In the genomic region with DNA sequence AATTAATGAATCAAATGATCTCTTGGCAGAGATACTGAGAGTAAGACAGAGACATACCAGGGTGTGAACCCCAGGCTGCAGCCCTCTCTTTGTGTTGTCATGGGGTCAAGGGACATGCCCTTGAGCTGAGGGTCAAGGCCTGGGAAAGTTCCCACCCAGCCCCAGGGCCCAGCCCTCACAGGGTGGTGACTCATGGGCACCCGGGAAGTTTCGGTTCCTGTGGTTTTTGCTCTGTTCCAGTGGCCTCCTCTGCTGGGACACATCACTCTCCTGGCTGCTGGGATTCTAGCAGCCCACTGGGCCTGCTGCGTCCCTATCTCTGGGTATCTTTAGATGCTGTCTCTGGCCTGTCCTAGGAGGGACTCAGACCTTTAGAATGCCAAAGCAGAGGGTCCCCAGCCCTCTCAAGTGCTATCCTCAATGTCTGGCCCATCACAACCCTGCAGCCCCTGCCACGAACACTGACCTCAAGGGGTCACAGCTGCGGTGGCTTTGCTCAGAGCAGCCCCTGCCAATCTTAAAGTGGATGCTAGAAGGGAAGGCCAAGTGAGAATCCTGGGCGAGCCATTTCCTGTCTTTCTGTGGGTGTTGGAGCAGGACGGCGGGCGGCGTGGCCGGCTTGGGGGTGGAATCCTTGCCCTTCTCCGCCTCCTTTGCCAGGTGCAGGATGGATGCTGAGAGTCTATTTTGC, we compare ENCODE assay signal across 9 cellular contexts.
DNase-seq lines count a peak whose midpoint lies in the region; ATAC-seq and TF ChIP-seq lines count a peak whose summit lies in the region.
"Had no signal": no experiment of that assay in that cellular context is flagged by ENCODE, and none has a peak within 500 bp of the region (broad histone marks: within the 10 kb centered on the region; RNA-seq: fewer than 3 reads in every experiment).

No MANE protein-coding gene starts in this region.

- H3K36me3 Mint-ChIP-seq in activated CD8-positive, alpha-beta T cell treated with anti-CD3 and anti-CD28 coated beads, Interleukin-2, amount 10 ng/mL, durations not matched to agents 7 days and 5 days (ENCODE audit: low read depth), result no peaks in the 10 kb centered on the region
- H3K36me3 Mint-ChIP-seq in activated CD8-positive, alpha-beta T cell treated with anti-CD3 and anti-CD28 coated beads for 36 hours (ENCODE audit: low read depth), result no peaks in the 10 kb centered on the region
- H3K36me3 Mint-ChIP-seq in stimulated activated memory B cell treated with anti-CD40 and anti-IgM and Interleukin-4, amounts not matched to agents 10 μg/mL and 1 μg/mL and 100 μg/mL, for 72 hours, result no peaks in the 10 kb centered on the region

- H3K4me1 ChIP-seq in RWPE2 (ENCODE audit: insufficient read depth, poor library complexity, severe bottlenecking), result peaks cover 3% of the 10 kb centered on the region

- POLR2A ChIA-PET in activated CD8-positive, alpha-beta T cell treated with anti-CD3 and anti-CD28 coated beads, Interleukin-2, amount 10 ng/mL, durations not matched to agents 7 days and 5 days (lab: Charles Lee), result no interaction called here
- POLR2A ChIA-PET in activated CD8-positive, alpha-beta T cell treated with anti-CD3 and anti-CD28 coated beads for 36 hours (lab: Charles Lee), result no interaction called here

- H3K9me3 ChIP-seq in RWPE2 (ENCODE audit: severe bottlenecking), result no peaks in the 10 kb centered on the region

- DNase-seq in activated CD8-positive, alpha-beta T cell treated with anti-CD3 and anti-CD28 coated beads, Interleukin-2, amount 10 ng/mL, durations not matched to agents 7 days and 5 days, result no peak
- DNase-seq in activated CD8-positive, alpha-beta T cell treated with anti-CD3 and anti-CD28 coated beads for 36 hours, result no peak
- DNase-seq in RWPE2 (ENCODE audit: low spot score) (peak; percentile 83), cardiac septum (ENCODE audit: low spot score) (peak; percentile 78), HuH-7.5 (ENCODE audit: low spot score) (no peak)
- DNase-seq in activated CD4-positive, CD25-positive, alpha-beta regulatory T cell (lab: John Stamatoyannopoulos, UW), result no peak
- DNase-seq: NCI-H82 had no signal

- intact Hi-C loops in activated CD8-positive, alpha-beta T cell treated with anti-CD3 and anti-CD28 coated beads for 36 hours (cut with micrococcal nuclease), result loop anchor here (10.0 kb wide), 1 partner anchor 491 kb away; no protein-coding TSS in a partner anchor
- intact Hi-C loops in cardiac septum (cut with DNase I), result no loop called here

- H3K4me3 ChIP-seq in RWPE2 (ENCODE audit: severe bottlenecking), result no peak overlapping the region

- H3K27me3 ChIP-seq in RWPE2 (ENCODE audit: insufficient read depth, poor library complexity, severe bottlenecking), result no peaks in the 10 kb centered on the region

- H3K27ac ChIP-seq in RWPE2 (ENCODE audit: poor library complexity, severe bottlenecking), result no peak overlapping the region

- no peak for TF ChIP-seq CTCF in activated CD8-positive, alpha-beta T cell treated with anti-CD3 and anti-CD28 coated beads for 36 hours (IDR thresholded peaks at IDR 0.05)
- peak; percentile 16 for TF ChIP-seq CTCF in RWPE2 (IDR thresholded peaks at IDR 0.05; ENCODE audit: poor library complexity, severe bottlenecking)

- no peaks in the 10 kb centered on the region for H3K27me3 Mint-ChIP-seq in activated CD8-positive, alpha-beta T cell treated with anti-CD3 and anti-CD28 coated beads, Interleukin-2, amount 10 ng/mL, durations not matched to agents 7 days and 5 days (ENCODE audit: low read depth)
- H3K27me3 Mint-ChIP-seq in activated CD8-positive, alpha-beta T cell treated with anti-CD3 and anti-CD28 coated beads for 36 hours, result no peaks in the 10 kb centered on the region
- no peaks in the 10 kb centered on the region for H3K27me3 Mint-ChIP-seq in stimulated activated memory B cell treated with anti-CD40 and anti-IgM and Interleukin-4, amounts not matched to agents 10 μg/mL and 1 μg/mL and 100 μg/mL, for 72 hours

- no peaks in the 10 kb centered on the region for H3K9me3 Mint-ChIP-seq in activated CD8-positive, alpha-beta T cell treated with anti-CD3 and anti-CD28 coated beads, Interleukin-2, amount 10 ng/mL, durations not matched to agents 7 days and 5 days (ENCODE audit: insufficient read depth)
- H3K9me3 Mint-ChIP-seq in activated CD8-positive, alpha-beta T cell treated with anti-CD3 and anti-CD28 coated beads for 36 hours, result no peaks in the 10 kb centered on the region
- H3K9me3 Mint-ChIP-seq in stimulated activated memory B cell treated with anti-CD40 and anti-IgM and Interleukin-4, amounts not matched to agents 10 μg/mL and 1 μg/mL and 100 μg/mL, for 72 hours, result no peaks in the 10 kb centered on the region

- peaks cover 79% of the 10 kb centered on the region for H3K4me1 Mint-ChIP-seq in activated CD8-positive, alpha-beta T cell treated with anti-CD3 and anti-CD28 coated beads, Interleukin-2, amount 10 ng/mL, durations not matched to agents 7 days and 5 days (ENCODE audit: low read depth)
- H3K4me1 Mint-ChIP-seq in activated CD8-positive, alpha-beta T cell treated with anti-CD3 and anti-CD28 coated beads for 36 hours (ENCODE audit: low read depth), result peaks cover 65% of the 10 kb centered on the region
- H3K4me1 Mint-ChIP-seq in stimulated activated memory B cell treated with anti-CD40 and anti-IgM and Interleukin-4, amounts not matched to agents 10 μg/mL and 1 μg/mL and 100 μg/mL, for 72 hours, result peaks cover 64% of the 10 kb centered on the region

- CTCF ChIA-PET in activated CD8-positive, alpha-beta T cell treated with anti-CD3 and anti-CD28 coated beads, Interleukin-2, amount 10 ng/mL, durations not matched to agents 7 days and 5 days (lab: Charles Lee), result interaction anchor here (1.2 kb wide), 1 partner anchor 242 kb away, joined by 3 read pairs; no protein-coding TSS in a partner anchor
- CTCF ChIA-PET in activated CD8-positive, alpha-beta T cell treated with anti-CD3 and anti-CD28 coated beads for 36 hours (lab: Charles Lee), result no interaction called here

- no peaks in the 10 kb centered on the region for H3K36me3 ChIP-seq in RWPE2 (ENCODE audit: low read depth)

- H3K27ac Mint-ChIP-seq in activated CD8-positive, alpha-beta T cell treated with anti-CD3 and anti-CD28 coated beads, Interleukin-2, amount 10 ng/mL, durations not matched to agents 7 days and 5 days, result no peak overlapping the region
- no peak overlapping the region for H3K27ac Mint-ChIP-seq in activated CD8-positive, alpha-beta T cell treated with anti-CD3 and anti-CD28 coated beads for 36 hours
- H3K27ac Mint-ChIP-seq in stimulated activated memory B cell treated with anti-CD40 and anti-IgM and Interleukin-4, amounts not matched to agents 10 μg/mL and 1 μg/mL and 100 μg/mL, for 72 hours, result no peak overlapping the region

- ATAC-seq in activated CD8-positive, alpha-beta T cell treated with anti-CD3 and anti-CD28 coated beads, Interleukin-2, amount 10 ng/mL, durations not matched to agents 7 days and 5 days, result peak; percentile 10
- ATAC-seq in activated CD8-positive, alpha-beta T cell treated with anti-CD3 and anti-CD28 coated beads for 36 hours, result no peak
- ATAC-seq in RWPE2 (ENCODE audit: low read depth) (peak; percentile 91), GM19467 (IDR thresholded peaks at IDR 0.05; ENCODE audit: unreplicated experiment) (no peak)
- peak; percentile 28 for ATAC-seq in stimulated activated memory B cell treated with anti-CD40 and anti-IgM and Interleukin-4, amounts not matched to agents 10 μg/mL and 1 μg/mL and 100 μg/mL, for 72 hours

- no peak overlapping the region for H3K4me3 Mint-ChIP-seq in activated CD8-positive, alpha-beta T cell treated with anti-CD3 and anti-CD28 coated beads, Interleukin-2, amount 10 ng/mL, durations not matched to agents 7 days and 5 days
- no peak overlapping the region for H3K4me3 Mint-ChIP-seq in activated CD8-positive, alpha-beta T cell treated with anti-CD3 and anti-CD28 coated beads for 36 hours
- no peak overlapping the region for H3K4me3 Mint-ChIP-seq in stimulated activated memory B cell treated with anti-CD40 and anti-IgM and Interleukin-4, amounts not matched to agents 10 μg/mL and 1 μg/mL and 100 μg/mL, for 72 hours

Comparison
In these comparisons a context has a peak if more than half of its experiments do, and no peak if none do; other contexts are left out.
1. ATAC-seq: peak in activated CD8-positive, alpha-beta T cell treated with anti-CD3 and anti-CD28 coated beads, Interleukin-2, amount 10 ng/mL, durations not matched to agents 7 days and 5 days (single experiment), RWPE2 (single experiment) and stimulated activated memory B cell treated with anti-CD40 and anti-IgM and Interleukin-4, amounts not matched to agents 10 μg/mL and 1 μg/mL and 100 μg/mL, for 72 hours (single experiment); none in activated CD8-positive, alpha-beta T cell treated with anti-CD3 and anti-CD28 coated beads for 36 hours (single experiment) and GM19467 (single experiment).
2. DNase-seq: peak in RWPE2 (single experiment) and cardiac septum (single experiment); none in activated CD8-positive, alpha-beta T cell treated with anti-CD3 and anti-CD28 coated beads, Interleukin-2, amount 10 ng/mL, durations not matched to agents 7 days and 5 days (single experiment), activated CD8-positive, alpha-beta T cell treated with anti-CD3 and anti-CD28 coated beads for 36 hours (single experiment), HuH-7.5 (single experiment) and activated CD4-positive, CD25-positive, alpha-beta regulatory T cell (0 of 4).